Comparison of ENCODE assay signal across 13 cellular contexts in genomic region chr2:168913171-168913484, GRCh38. TPM values are rescaled to one million over a fixed set of nuclear protein-coding genes. Genes with fewer than 3 reads are reported as not detected.
DNase-seq lines count a peak whose midpoint lies in the region; ATAC-seq and TF ChIP-seq lines count a peak whose summit lies in the region.
"Had no signal": no experiment of that assay in that cellular context is flagged by ENCODE, and none has a peak within 500 bp of the region (broad histone marks: within the 10 kb centered on the region; RNA-seq: fewer than 3 reads in every experiment).

No MANE protein-coding gene starts in this region.

- H3F3A ChIP-seq in GM23338 (replicated peaks; ENCODE audit: low read depth): 0 out of 2 replicates have a peak, but pooled peaks cover 4% of the 10 kb centered on the region

- H3K27ac Mint-ChIP-seq in GM23338 (no peak overlapping the region), T-cell (no peak overlapping the region)

- H3K27me3 ChIP-seq in GM23338 (ENCODE audit: insufficient read depth): peaks cover 8% of the 10 kb centered on the region; the same call in 1 of the 2 replicates
- no peaks in the 10 kb centered on the region for H3K27me3 ChIP-seq in trophoblast cell (ENCODE audit: insufficient read depth, low read length)

- no peak overlapping the region for H2BK5ac ChIP-seq in trophoblast cell (ENCODE audit: low read depth, low read length, poor library complexity)

- peak overlapping the region; percentile 42 for H3K4me3 ChIP-seq in GM23338
- peak overlapping the region; percentile 48 for H3K4me3 ChIP-seq in epithelial cell of proximal tubule (ENCODE audit: low read depth, low read length)
- no peak overlapping the region for H3K4me3 ChIP-seq in trophoblast cell (ENCODE audit: low read depth, low read length)
- H3K4me3 ChIP-seq: HAP-1 had no signal

- peaks cover 2% of the 10 kb centered on the region for H3K9me3 ChIP-seq in trophoblast cell (ENCODE audit: insufficient read depth, low read depth, low read length)
- H3K9me3 ChIP-seq: HAP-1 had no signal

- 0 out of 2 replicates have a peak, but pooled peaks cover 4% of the 10 kb centered on the region for H3K9me2 ChIP-seq in GM23338 (ENCODE audit: insufficient read depth)

- H3K4me1 ChIP-seq in GM23338 (ENCODE audit: insufficient read depth) (peaks cover 56% of the 10 kb centered on the region), trophoblast cell (ENCODE audit: control insufficient read depth in 1 of 2, insufficient read depth in 2 of 2, low read length in 2 of 2) (no peaks in the 10 kb centered on the region)
- H3K4me1 ChIP-seq: HAP-1 had no signal

- H3K18ac ChIP-seq in trophoblast cell (ENCODE audit: low read length): no peak overlapping the region

- peaks cover 9% of the 10 kb centered on the region; the same call in 1 of the 2 replicates for H3K36me3 ChIP-seq in GM23338 (ENCODE audit: insufficient read depth)
- H3K36me3 ChIP-seq in trophoblast cell (ENCODE audit: control insufficient read depth in 1 of 2, insufficient read depth in 2 of 2, low read length in 2 of 2): no peaks in the 10 kb centered on the region
- H3K36me3 ChIP-seq: HAP-1 had no signal

- DNase-seq in GM23338 (ENCODE audit: low spot score) (no peak), T-cell (no peak), epithelial cell of proximal tubule (ENCODE audit: low read depth) (no peak), trophoblast cell (no peak), RKO (ENCODE audit: low spot score) (no peak)
- DNase-seq: activated CD4-positive, CD25-positive, alpha-beta regulatory T cell treated with anti-CD3 and anti-CD28 coated beads, Interleukin-2, amount 50 U/mL, for 72 hours; NCI-H1436 treated with DMSO at 0.1 percent for 48 hours had no signal

- peak overlapping the region; percentile 68 for H3K4me2 ChIP-seq in GM23338
- peak overlapping the region; percentile 45 for H3K4me2 ChIP-seq in trophoblast cell (ENCODE audit: low read length)

- POLR2A ChIA-PET in T-cell (lab: Charles Lee): interaction anchor here (0.6 kb wide), 3 partner anchors 38 to 325 kb away, joined by 3 to 8 read pairs (median 7); no protein-coding TSS in a partner anchor

- peaks cover 11% of the 10 kb centered on the region; the same call in 2 of the 3 replicates for H3K9me3 Mint-ChIP-seq in GM23338
- peaks cover 0 to 3% (median 0%) of the 10 kb centered on the region in 3 donors for H3K9me3 Mint-ChIP-seq in T-cell

- H3K27me3 Mint-ChIP-seq in GM23338 (ENCODE audit: insufficient read depth, low read depth, poor library complexity) (peaks cover 15% of the 10 kb centered on the region), T-cell (peaks cover 19 to 28% of the 10 kb centered on the region in 2 donors)

- H2AK5ac ChIP-seq in trophoblast cell (ENCODE audit: low read length): no peak overlapping the region

- H3K14ac ChIP-seq in trophoblast cell (ENCODE audit: low read length): no peak overlapping the region

- H3K27ac ChIP-seq in GM23338 (ENCODE audit: low read depth) (no peak overlapping the region), trophoblast cell (ENCODE audit: low read depth, low read length) (no peak overlapping the region)

- H4K12ac ChIP-seq in trophoblast cell (ENCODE audit: low read depth, low read length): no peak overlapping the region

- no CpG with 5 or more reads among the region's 8 CpGs for WGBS in trophoblast cell (ENCODE audit: extremely low coverage, insufficient coverage, insufficient read length)

- CTCF ChIA-PET in T-cell (lab: Charles Lee): interaction anchor here in 1 of 2 donors (0.5 to 0.7 kb wide), 2 partner anchors 12 to 536 kb away, joined by 3 to 5 read pairs; no protein-coding TSS in a partner anchor

- no peaks in the 10 kb centered on the region for H4K20me1 ChIP-seq in GM23338 (replicated peaks; ENCODE audit: insufficient read depth)

- no peak overlapping the region for H2BK120ac ChIP-seq in trophoblast cell (ENCODE audit: insufficient read depth, low read length, poor library complexity)

- H3K79me1 ChIP-seq in trophoblast cell (ENCODE audit: low read length): no peaks in the 10 kb centered on the region

- H3K4me3 Mint-ChIP-seq in GM23338: peak overlapping the region; percentile 46; the same call in 2 of the 3 replicates
- H3K4me3 Mint-ChIP-seq in T-cell: peak overlapping the region in 2 of 3 donors; percentile 41 to 59

- no peak overlapping the region for H2BK12ac ChIP-seq in trophoblast cell (ENCODE audit: low read length)

- H3K23ac ChIP-seq in trophoblast cell (ENCODE audit: low read length): no peak overlapping the region

- ATAC-seq in GM23338 (no peak), T-cell (replicated peaks in 1 of 4) (no peak), HG03571 (IDR thresholded peaks at IDR 0.05; ENCODE audit: unreplicated experiment) (no peak), GM19463 (IDR thresholded peaks at IDR 0.05; ENCODE audit: unreplicated experiment) (no peak), HG03175 (IDR thresholded peaks at IDR 0.05; ENCODE audit: unreplicated experiment) (no peak)

- TF ChIP-seq CTCF in GM23338 (conservative IDR thresholded peaks at IDR 0.05; ENCODE audit: low read depth in 2 of 2) (no peak), epithelial cell of proximal tubule (conservative IDR thresholded peaks at IDR 0.05; ENCODE audit: low read depth, low read length) (no peak)

- no peak overlapping the region for H4K8ac ChIP-seq in trophoblast cell (ENCODE audit: low read depth, low read length)

- H2AFZ ChIP-seq in GM23338: peak overlapping the region; percentile 82
- H2AFZ ChIP-seq in trophoblast cell (ENCODE audit: insufficient read depth, low read length, poor library complexity): peak overlapping the region; percentile 5

- no peak overlapping the region for H3K4ac ChIP-seq in trophoblast cell (ENCODE audit: low read depth, low read length)

- no peak overlapping the region for H4K91ac ChIP-seq in trophoblast cell (ENCODE audit: low read depth, low read length)

- H3K9ac ChIP-seq in trophoblast cell (ENCODE audit: low read length): no peak overlapping the region

- peaks cover 11% of the 10 kb centered on the region; the same call in 2 of the 3 replicates for H3K36me3 Mint-ChIP-seq in GM23338 (ENCODE audit: low read depth)
- no peaks in the 10 kb centered on the region for H3K36me3 Mint-ChIP-seq in T-cell

- H3K79me2 ChIP-seq in GM23338 (replicated peaks; ENCODE audit: insufficient read depth): no peaks in the 10 kb centered on the region
- H3K79me2 ChIP-seq in trophoblast cell (ENCODE audit: control insufficient read depth, insufficient read depth, low read length, poor library complexity): no peaks in the 10 kb centered on the region

- H3K4me1 Mint-ChIP-seq in GM23338 (peaks cover 50% of the 10 kb centered on the region), T-cell (peaks cover 11 to 13% (median 11%) of the 10 kb centered on the region in 3 donors)

TF ChIP-seq in GM23338, 12 proteins besides CTCF, POLR2A, EP300 and RAD21 (continues in another document):
- TF ChIP-seq JUNB (IDR thresholded peaks at IDR 0.05; ENCODE audit: unreplicated experiment) (no peak), REST (IDR thresholded peaks at IDR 0.05; ENCODE audit: unreplicated experiment) (no peak), NANOG (IDR thresholded peaks at IDR 0.05; ENCODE audit: borderline replicate concordance) (no peak), STAT1 (IDR thresholded peaks at IDR 0.05; ENCODE audit: unreplicated experiment) (no peak)

RNA-seq across cellular contexts. Expression of gene G6PC2, which starts 12.0 kb away (rescaled TPM):
- not detected in 2 replicates for total RNA-seq in GM23338 (2014; rRNA removed; shearing (Covaris generic))
- not detected in 2 replicates for polyA plus RNA-seq in GM23338 (2016; fragmentation: Nextera tagmentation; extraction: Ambion mirVana)
- total RNA-seq in T-cell (not detected), epithelial cell of proximal tubule (not detected in 2 replicates)
- polyA plus RNA-seq in trophoblast cell (2013): not detected in 2 replicates
- total RNA-seq: bronchial epithelial cell, G401 had no signal

RNA-seq across cellular contexts. Expression of gene SPC25, which starts 22.9 kb away (rescaled TPM):
- 23.4 and 24.7 TPM in 2 replicates for total RNA-seq in GM23338 (2014; rRNA removed; shearing (Covaris generic))
- 61.9 and 72.7 TPM in 2 replicates for polyA plus RNA-seq in GM23338 (2016; fragmentation: Nextera tagmentation; extraction: Ambion mirVana)
- total RNA-seq in T-cell (under 1 TPM in 3 of 5 donors, not detected in 2; 0.32 to 0.83 (median 0.43) TPM), epithelial cell of proximal tubule (39.7 and 42.1 TPM in 2 replicates)
- 17.1 and 19.3 TPM in 2 replicates for polyA plus RNA-seq in trophoblast cell (2013)
- total RNA-seq: bronchial epithelial cell had no signal

Comparison
In these comparisons a context has a peak if more than half of its experiments do, and no peak if none do; other contexts are left out.
1. RNA of gene SPC25, which starts 22.9 kb away (total RNA-seq): 39.7 to 42.1 TPM in epithelial cell of proximal tubule and 23.4 to 24.7 TPM in GM23338; 0.32 to 0.83 TPM in T-cell; every median in the first group is over 10 times any median in the second.